In genomic region chr21:30227633-30228404, GRCh38 we compare ENCODE assay signal across 11 cellular contexts. TPM values are rescaled to one million over a fixed set of nuclear protein-coding genes. Genes with fewer than 3 reads are reported as not detected.
DNase-seq lines count a peak whose midpoint lies in the region; ATAC-seq and TF ChIP-seq lines count a peak whose summit lies in the region.
"Had no signal": no experiment of that assay in that cellular context is flagged by ENCODE, and none has a peak within 500 bp of the region (broad histone marks: within the 10 kb centered on the region; RNA-seq: fewer than 3 reads in every experiment).

No MANE protein-coding gene starts in this region.

- ATAC-seq in GM19351 (IDR thresholded peaks at IDR 0.05; ENCODE audit: unreplicated experiment): no peak
- no peak for ATAC-seq in activated naive CD4-positive, alpha-beta T cell treated with anti-CD3 and anti-CD28 coated beads, Interleukin-2, amount 50 U/mL, for 72 hours
- ATAC-seq: activated naive CD8-positive, alpha-beta T cell treated with anti-CD3 and anti-CD28 coated beads, Interleukin-2, amount 50 U/mL, for 24 hours had no signal

- no peaks in the 10 kb centered on the region for H3K4me1 Mint-ChIP-seq in T-helper 2 cell treated with Interferon-gamma antibody and Interleukin-4, amounts not matched to agents 5 μg/mL and 100 μg/mL, for 36 hours (ENCODE audit: low read depth)
- H3K4me1 Mint-ChIP-seq: activated naive CD8-positive, alpha-beta T cell treated with anti-CD3 and anti-CD28 coated beads, Interleukin-2, amount 50 U/mL, for 24 hours had no signal

- no peak overlapping the region for H3K4me3 Mint-ChIP-seq in T-helper 2 cell treated with Interferon-gamma antibody and Interleukin-4, amounts not matched to agents 5 μg/mL and 100 μg/mL, for 36 hours
- H3K4me3 Mint-ChIP-seq: activated naive CD8-positive, alpha-beta T cell treated with anti-CD3 and anti-CD28 coated beads, Interleukin-2, amount 50 U/mL, for 24 hours had no signal

- H3K4me3 ChIP-seq in fibroblast of the aortic adventitia (ENCODE audit: low read depth, low read length) (no peak overlapping the region), prostate gland (no peak overlapping the region)
- H3K4me3 ChIP-seq: SJSA1 had no signal

- no peaks in the 10 kb centered on the region for H3K27me3 ChIP-seq in prostate gland (replicated peaks; ENCODE audit: insufficient read depth)
- H3K27me3 ChIP-seq: SJSA1 had no signal

- peaks cover 12% of the 10 kb centered on the region for H3K4me1 ChIP-seq in prostate gland (replicated peaks)
- H3K4me1 ChIP-seq: SJSA1 had no signal

- H3K27ac Mint-ChIP-seq in T-helper 2 cell treated with Interferon-gamma antibody and Interleukin-4, amounts not matched to agents 5 μg/mL and 100 μg/mL, for 36 hours: no peak overlapping the region
- no peak overlapping the region for H3K27ac Mint-ChIP-seq in activated naive CD4-positive, alpha-beta T cell treated with anti-CD3 and anti-CD28 coated beads, Interleukin-2, amount 50 U/mL, for 72 hours
- H3K27ac Mint-ChIP-seq: activated naive CD8-positive, alpha-beta T cell treated with anti-CD3 and anti-CD28 coated beads, Interleukin-2, amount 50 U/mL, for 24 hours had no signal

- no peaks in the 10 kb centered on the region for H3K9me3 ChIP-seq in prostate gland
- H3K9me3 ChIP-seq: SJSA1 had no signal

- 8% methylated on average over 3 of the region's 3 CpGs for WGBS in prostate gland

- H3K9me3 Mint-ChIP-seq in T-helper 2 cell treated with Interferon-gamma antibody and Interleukin-4, amounts not matched to agents 5 μg/mL and 100 μg/mL, for 36 hours: no peaks in the 10 kb centered on the region
- H3K9me3 Mint-ChIP-seq in activated naive CD4-positive, alpha-beta T cell treated with anti-CD3 and anti-CD28 coated beads, Interleukin-2, amount 50 U/mL, for 72 hours: no peaks in the 10 kb centered on the region
- H3K9me3 Mint-ChIP-seq: activated naive CD8-positive, alpha-beta T cell treated with anti-CD3 and anti-CD28 coated beads, Interleukin-2, amount 50 U/mL, for 24 hours had no signal

- TF ChIP-seq CTCF in fibroblast of the aortic adventitia (IDR thresholded peaks at IDR 0.05; ENCODE audit: insufficient read depth, low read length) (no peak), prostate gland (IDR thresholded peaks at IDR 0.05) (no peak)

- no peaks in the 10 kb centered on the region for H3K27me3 Mint-ChIP-seq in T-helper 2 cell treated with Interferon-gamma antibody and Interleukin-4, amounts not matched to agents 5 μg/mL and 100 μg/mL, for 36 hours (ENCODE audit: low read depth)
- H3K27me3 Mint-ChIP-seq: activated naive CD8-positive, alpha-beta T cell treated with anti-CD3 and anti-CD28 coated beads, Interleukin-2, amount 50 U/mL, for 24 hours had no signal

- peak overlapping the region; percentile 44 to 54 for H3K27ac ChIP-seq in prostate gland
- H3K27ac ChIP-seq: SJSA1 had no signal

- TF ChIP-seq POLR2A in prostate gland (IDR thresholded peaks at IDR 0.05): no peak

- no peaks in the 10 kb centered on the region for H3K36me3 Mint-ChIP-seq in T-helper 2 cell treated with Interferon-gamma antibody and Interleukin-4, amounts not matched to agents 5 μg/mL and 100 μg/mL, for 36 hours (ENCODE audit: low read depth)
- H3K36me3 Mint-ChIP-seq in activated naive CD4-positive, alpha-beta T cell treated with anti-CD3 and anti-CD28 coated beads, Interleukin-2, amount 50 U/mL, for 72 hours: no peaks in the 10 kb centered on the region

- no peaks in the 10 kb centered on the region for H3K36me3 ChIP-seq in prostate gland
- H3K36me3 ChIP-seq: SJSA1 had no signal

- peak; percentile 49 for DNase-seq in GM03348 (ENCODE audit: low spot score)
- peak; percentile 24 for DNase-seq in SIG-M5 (lab: John Stamatoyannopoulos, UW)
- peak; percentile 80 for DNase-seq in fibroblast of the aortic adventitia (ENCODE audit: low read depth)
- peak; percentile 93 for DNase-seq in prostate gland (ENCODE audit: low spot score)
- no peak for DNase-seq in T-helper 2 cell treated with Interferon-gamma antibody and Interleukin-4, amounts not matched to agents 5 μg/mL and 100 μg/mL, for 36 hours (ENCODE audit: low spot score)
- DNase-seq in HuH-7 (ENCODE audit: low spot score): no peak
- DNase-seq in activated naive CD4-positive, alpha-beta T cell treated with anti-CD3 and anti-CD28 coated beads, Interleukin-2, amount 50 U/mL, for 72 hours (ENCODE audit: low spot score in 2 of 2): no peak
- DNase-seq: activated naive CD8-positive, alpha-beta T cell treated with anti-CD3 and anti-CD28 coated beads, Interleukin-2, amount 50 U/mL, for 24 hours; GF-D8 had no signal

- intact Hi-C loops in prostate gland (cut with DNase I): no loop called here

RNA-seq across cellular contexts. Expression of gene CLDN8, which starts 11.9 kb away (rescaled TPM):
- not detected in 2 replicates for total RNA-seq in fibroblast of the aortic adventitia (ENCODE audit: low replicate concordance)
- total RNA-seq in prostate gland: 10 to 100 TPM in 1 of 2 donors, 1 to 10 TPM in 1; 6.9 to 16.7 TPM
- total RNA-seq in activated naive CD4-positive, alpha-beta T cell treated with anti-CD3 and anti-CD28 coated beads, Interleukin-2, amount 50 U/mL, for 72 hours: not detected
- total RNA-seq: SJSA1 had no signal

RNA-seq across cellular contexts. Expression of gene KRTAP24-1, which starts 54.9 kb away (rescaled TPM):
- total RNA-seq in fibroblast of the aortic adventitia (ENCODE audit: low replicate concordance): not detected in 2 replicates
- total RNA-seq in prostate gland: not detected
- total RNA-seq in activated naive CD4-positive, alpha-beta T cell treated with anti-CD3 and anti-CD28 coated beads, Interleukin-2, amount 50 U/mL, for 72 hours: not detected
- total RNA-seq: SJSA1 had no signal

Comparison
In these comparisons a context has a peak if more than half of its experiments do, and no peak if none do; other contexts are left out.
1. DNase-seq: peak in GM03348 (single experiment), SIG-M5 (single experiment), fibroblast of the aortic adventitia (single experiment) and prostate gland (single experiment); none in T-helper 2 cell treated with Interferon-gamma antibody and Interleukin-4, amounts not matched to agents 5 μg/mL and 100 μg/mL, for 36 hours (single experiment), HuH-7 (single experiment) and activated naive CD4-positive, alpha-beta T cell treated with anti-CD3 and anti-CD28 coated beads, Interleukin-2, amount 50 U/mL, for 72 hours (0 of 2).